25 cellular contexts compared by ENCODE assay signal in genomic region chr10:2891073-2891769, GRCh38.
"Had no signal": no experiment of that assay in that cellular context is flagged by ENCODE, and none has a peak within 500 bp of the region (broad histone marks: within the 10 kb centered on the region; RNA-seq: fewer than 3 reads in every experiment).

No MANE protein-coding gene starts in this region.

- H3K4me3 Mint-ChIP-seq: activated CD4-positive, alpha-beta T cell treated with anti-CD3 and anti-CD28 coated beads, Interleukin-2, amount 10 ng/mL, durations not matched to agents 7 days and 5 days; activated CD8-positive, alpha-beta T cell treated with anti-CD3 and anti-CD28 coated beads, Interleukin-2, amount 10 ng/mL, durations not matched to agents 7 days and 5 days; activated naive CD4-positive, alpha-beta T cell treated with anti-CD3 and anti-CD28 coated beads for 36 hours; activated naive CD8-positive, alpha-beta T cell treated with anti-CD3 and anti-CD28 coated beads, Interleukin-2, amount 50 U/mL, for 24 hours; activated T-cell treated with anti-CD3 and anti-CD28 coated beads, Interleukin-2, amount 50 U/mL, for 4 hours; stimulated activated naive CD8-positive, alpha-beta T cell treated with anti-CD3 and anti-CD28 coated beads, Interleukin-15, amount 100 ng/mL, for 72 hours had no signal

- H3K9me3 Mint-ChIP-seq: activated T-cell treated with anti-CD3 and anti-CD28 coated beads, Interleukin-2, amount 50 U/mL, for 4 hours had no signal

- DNase-seq: activated CD4-positive, alpha-beta T cell treated with anti-CD3 and anti-CD28 coated beads, Interleukin-2, amount 10 ng/mL, durations not matched to agents 7 days and 5 days; activated CD8-positive, alpha-beta T cell treated with anti-CD3 and anti-CD28 coated beads, Interleukin-2, amount 10 ng/mL, durations not matched to agents 7 days and 5 days; activated naive CD4-positive, alpha-beta T cell treated with anti-CD3 and anti-CD28 coated beads for 36 hours; activated naive CD8-positive, alpha-beta T cell treated with anti-CD3 and anti-CD28 coated beads, Interleukin-2, amount 50 U/mL, for 24 hours; activated T-cell treated with anti-CD3 and anti-CD28 coated beads, Interleukin-2, amount 50 U/mL, for 4 hours; aorta; brain microvascular endothelial cell; erythroblast; foreskin melanocyte; glutamatergic neuron; hypothalamus; kidney; left lung; midbrain; occipital lobe; right cardiac atrium; stimulated activated CD4-positive, alpha-beta T cell treated with anti-CD3 and anti-CD28 coated beads, Interleukin-15, amount 100 ng/mL, for 24 hours; stimulated activated CD4-positive, alpha-beta T cell treated with anti-CD3 and anti-CD28 coated beads, Interleukin-2, amount 100 ng/mL, for 48 hours; stimulated activated naive CD8-positive, alpha-beta T cell treated with anti-CD3 and anti-CD28 coated beads, Interleukin-15, amount 100 ng/mL, for 72 hours; transverse colon had no signal

- H3K36me3 ChIP-seq: brain microvascular endothelial cell, left lung, suprapubic skin, transverse colon had no signal

- H3K27ac ChIP-seq: brain microvascular endothelial cell, coronary artery, left lung, skin epidermis, suprapubic skin, transverse colon had no signal

- H3K9me3 ChIP-seq: left lung, suprapubic skin, transverse colon had no signal

- H3K27ac Mint-ChIP-seq: activated CD4-positive, alpha-beta T cell treated with anti-CD3 and anti-CD28 coated beads, Interleukin-2, amount 10 ng/mL, durations not matched to agents 7 days and 5 days; activated CD8-positive, alpha-beta T cell treated with anti-CD3 and anti-CD28 coated beads, Interleukin-2, amount 10 ng/mL, durations not matched to agents 7 days and 5 days; activated naive CD4-positive, alpha-beta T cell treated with anti-CD3 and anti-CD28 coated beads for 36 hours; activated naive CD8-positive, alpha-beta T cell treated with anti-CD3 and anti-CD28 coated beads, Interleukin-2, amount 50 U/mL, for 24 hours; progenitor cell of endocrine pancreas had no signal

- H3K4me1 Mint-ChIP-seq: activated CD4-positive, alpha-beta T cell treated with anti-CD3 and anti-CD28 coated beads, Interleukin-2, amount 10 ng/mL, durations not matched to agents 7 days and 5 days; stimulated activated naive CD8-positive, alpha-beta T cell treated with anti-CD3 and anti-CD28 coated beads, Interleukin-15, amount 100 ng/mL, for 72 hours had no signal

- H3K27me3 Mint-ChIP-seq: activated CD4-positive, alpha-beta T cell treated with anti-CD3 and anti-CD28 coated beads, Interleukin-2, amount 10 ng/mL, durations not matched to agents 7 days and 5 days had no signal

- ATAC-seq: activated CD4-positive, CD25-positive, alpha-beta regulatory T cell treated with anti-CD3 and anti-CD28 coated beads, Interleukin-2, amount 50 U/mL, for 24 hours; activated CD8-positive, alpha-beta T cell treated with anti-CD3 and anti-CD28 coated beads, Interleukin-2, amount 10 ng/mL, durations not matched to agents 7 days and 5 days; activated naive CD8-positive, alpha-beta T cell treated with anti-CD3 and anti-CD28 coated beads, Interleukin-2, amount 50 U/mL, for 24 hours; activated T-cell treated with anti-CD3 and anti-CD28 coated beads, Interleukin-2, amount 50 U/mL, for 4 hours; left lung; right cardiac atrium; stimulated activated naive CD8-positive, alpha-beta T cell treated with anti-CD3 and anti-CD28 coated beads, Interleukin-15, amount 100 ng/mL, for 72 hours had no signal
